13 cellular contexts compared by ENCODE assay signal in genomic region chr5:87103616-87104287, GRCh38.
DNase-seq lines count a peak whose midpoint lies in the region; ATAC-seq and TF ChIP-seq lines count a peak whose summit lies in the region.
"Had no signal": no experiment of that assay in that cellular context is flagged by ENCODE, and none has a peak within 500 bp of the region (broad histone marks: within the 10 kb centered on the region; RNA-seq: fewer than 3 reads in every experiment).

No MANE protein-coding gene starts in this region.

- ATAC-seq in GM18868 (IDR thresholded peaks at IDR 0.05; ENCODE audit: unreplicated experiment) = peak; percentile 91
- peak; percentile 89 for ATAC-seq in GM21576 (IDR thresholded peaks at IDR 0.05; ENCODE audit: unreplicated experiment)
- ATAC-seq in HG03196 (IDR thresholded peaks at IDR 0.05; ENCODE audit: unreplicated experiment) = peak; percentile 70

- TF ChIP-seq POLR2A in uterus (IDR thresholded peaks at IDR 0.05) = no peak

- intact Hi-C loops in uterus (cut with DNase I; ENCODE audit: low total_unique reads) = no loop called here

- peak; percentile 45 for DNase-seq in glomerular visceral epithelial cell (ENCODE audit: extremely low spot score)
- DNase-seq in uterus = no peak
- DNase-seq in T-helper 1 cell = no peak
- DNase-seq in AG08395 (ENCODE audit: low spot score) = no peak
- DNase-seq in NK-92 (lab: John Stamatoyannopoulos, UW; ENCODE audit: unreplicated experiment) = no peak
- DNase-seq: activated T-cell treated with anti-CD3 and anti-CD28 coated beads, Interleukin-2, amount 50 U/mL, for 48 hours; head of caudate nucleus; NCI-H2029 had no signal

- H3K27ac ChIP-seq in uterus = no peak overlapping the region
- H3K27ac ChIP-seq: coronary artery, skin epidermis had no signal

- no peaks in the 10 kb centered on the region for H3K9me3 ChIP-seq in uterus

- H3K36me3 ChIP-seq in uterus = peaks cover 0 to 2% of the 10 kb centered on the region in 2 donors

- no peak overlapping the region for H3K4me3 ChIP-seq in uterus
- H3K4me3 ChIP-seq: coronary artery, skin epidermis had no signal

- no peaks in the 10 kb centered on the region for H3K4me1 ChIP-seq in uterus

- no peak for TF ChIP-seq CTCF in uterus (IDR thresholded peaks at IDR 0.05)

- H3K27me3 ChIP-seq in uterus = no peaks in the 10 kb centered on the region
